ENCODE assay signal across 7 cellular contexts in the genomic region with DNA sequence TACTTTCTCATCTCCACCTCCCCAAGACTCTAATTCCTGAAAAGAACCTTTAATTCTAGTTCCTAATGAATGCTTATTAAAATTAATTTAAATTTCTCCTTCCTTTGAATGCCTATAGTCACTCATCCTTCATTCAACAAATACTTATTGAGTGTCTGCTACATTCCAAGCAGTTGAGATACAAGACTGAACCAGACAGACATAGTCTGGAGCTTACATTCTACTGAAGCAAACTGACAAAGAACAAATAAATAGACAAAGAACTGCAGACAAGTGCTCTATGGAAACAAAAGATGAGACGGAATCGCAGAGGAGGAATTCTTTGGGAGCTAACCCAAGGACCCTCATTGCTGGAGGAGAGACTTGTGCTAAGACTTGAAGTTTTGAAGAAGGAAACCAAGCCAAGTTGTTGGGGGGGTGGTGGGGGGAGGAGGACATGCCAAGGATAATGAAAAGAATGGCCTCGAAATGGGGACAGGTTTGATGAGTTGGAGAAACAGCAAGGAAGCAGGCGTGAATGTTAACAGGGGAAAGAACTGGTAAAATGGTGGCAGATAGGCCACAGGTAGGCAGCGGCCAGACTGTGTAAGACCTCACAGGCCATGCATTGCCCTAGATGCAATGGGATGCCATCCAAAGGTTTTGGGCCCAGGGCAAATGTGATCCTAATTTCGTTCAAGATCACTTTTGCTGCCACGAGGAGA. TPM values are rescaled to one million over a fixed set of nuclear protein-coding genes. Genes with fewer than 3 reads are reported as not detected.
DNase-seq lines count a peak whose midpoint lies in the region; ATAC-seq and TF ChIP-seq lines count a peak whose summit lies in the region.

No MANE protein-coding gene starts in this region.

- peak overlapping the region; percentile 96 for H2AFZ ChIP-seq in fibroblast of lung (ENCODE audit: low read length)
- H2AFZ ChIP-seq in parathyroid adenoma: peak overlapping the region; percentile 97

- H3K27me3 ChIP-seq in H7 (ENCODE audit: control insufficient read depth, insufficient read depth, low read length) (no peaks in the 10 kb centered on the region), fibroblast of lung (ENCODE audit: control insufficient read depth, insufficient read depth, low read length) (no peaks in the 10 kb centered on the region), parathyroid adenoma (ENCODE audit: control insufficient read depth, insufficient read depth, low read length) (no peaks in the 10 kb centered on the region)

- TF ChIP-seq CTCF in fibroblast of lung (conservative IDR thresholded peaks at IDR 0.05 in 1 of 2, IDR thresholded peaks at IDR 0.05 in 1 of 2; ENCODE audit: low read depth in 1 of 2, low read length in 2 of 2): no peak
- no peak for TF ChIP-seq CTCF in parathyroid adenoma (IDR thresholded peaks at IDR 0.05)

- peak; percentile 13 for DNase-seq in H7
- DNase-seq in fibroblast of lung (ENCODE audit: low read depth in 2 of 2): peak in 1 of 2 donors; percentile 70
- DNase-seq in DMS153 (lab: John Stamatoyannopoulos, UW): no peak
- DNase-seq in NCI-H2227 (lab: John Stamatoyannopoulos, UW; ENCODE audit: unreplicated experiment): no peak

- H3K9me3 ChIP-seq in fibroblast of lung (ENCODE audit: control insufficient read depth, insufficient read depth, low read depth, low read length) (no peaks in the 10 kb centered on the region), parathyroid adenoma (ENCODE audit: control insufficient read depth, low read length) (no peaks in the 10 kb centered on the region)

- H3K4me3 ChIP-seq in H7 (ENCODE audit: insufficient read depth, low read depth, low read length) (peak overlapping the region; percentile 95), fibroblast of lung (replicated peaks in 1 of 4; ENCODE audit: control extremely low read depth in 1 of 4, insufficient read depth in 1 of 4, low read depth in 3 of 4, low read length in 4 of 4) (peak overlapping the region; percentile 89 to 94 (median 90)), parathyroid adenoma (ENCODE audit: low read depth, low read length) (peak overlapping the region; percentile 78)

- H4K20me1 ChIP-seq in fibroblast of lung (ENCODE audit: control insufficient read depth, extremely low read depth, insufficient read depth, low read length): no peaks in the 10 kb centered on the region

- H3K27ac ChIP-seq in fibroblast of lung (ENCODE audit: insufficient read depth, low read length): peak overlapping the region; percentile 93
- no peak overlapping the region for H3K27ac ChIP-seq in parathyroid adenoma

- H3K79me2 ChIP-seq in fibroblast of lung (ENCODE audit: control insufficient read depth, insufficient read depth, low read length) (peaks cover 25% of the 10 kb centered on the region), parathyroid adenoma (peaks cover 11% of the 10 kb centered on the region)

- H3K9ac ChIP-seq in fibroblast of lung (ENCODE audit: insufficient read depth, low read length) (peak overlapping the region; percentile 84), parathyroid adenoma (no peak overlapping the region)

- peaks cover 3% of the 10 kb centered on the region for H3K4me1 ChIP-seq in fibroblast of lung (ENCODE audit: control insufficient read depth, extremely low read depth, insufficient read depth, low read length)
- peaks cover 10% of the 10 kb centered on the region for H3K4me1 ChIP-seq in parathyroid adenoma

- H3K36me3 ChIP-seq in H7 (replicated peaks; ENCODE audit: control insufficient read depth, insufficient read depth, low read length) (peaks cover 21% of the 10 kb centered on the region), fibroblast of lung (ENCODE audit: control insufficient read depth, insufficient read depth, low read length) (peaks cover 6% of the 10 kb centered on the region), parathyroid adenoma (ENCODE audit: control insufficient read depth, insufficient read depth, low read length) (no peaks in the 10 kb centered on the region)

- H3K4me2 ChIP-seq in fibroblast of lung (ENCODE audit: extremely low read depth, insufficient read depth, low read length) (peak overlapping the region; percentile 100), parathyroid adenoma (ENCODE audit: low read length) (peak overlapping the region; percentile 99)

- peak; percentile 29 for ATAC-seq in SK-N-SH treated with all-trans-retinoic acid at 6 μM for 48 hours
- ATAC-seq in HG02981 (IDR thresholded peaks at IDR 0.05; ENCODE audit: unreplicated experiment): no peak

TF ChIP-seq in SK-N-SH treated with all-trans-retinoic acid at 6 μM for 48 hours, 23 proteins besides CTCF, POLR2A, EP300 and RAD21:
- no peak for TF ChIP-seq ZC3H10 (CRISPR knock-in tag; IDR thresholded peaks at IDR 0.05)
- TF ChIP-seq RARB (CRISPR knock-in tag; IDR thresholded peaks at IDR 0.05): no peak
- no peak for TF ChIP-seq ZNF8 (CRISPR knock-in tag; IDR thresholded peaks at IDR 0.05)
- TF ChIP-seq ZNF565 (CRISPR knock-in tag; conservative IDR thresholded peaks at IDR 0.05; ENCODE audit: low read depth): no peak
- no peak for TF ChIP-seq ZFP3 (CRISPR knock-in tag; IDR thresholded peaks at IDR 0.05)
- TF ChIP-seq, protein P1, sequence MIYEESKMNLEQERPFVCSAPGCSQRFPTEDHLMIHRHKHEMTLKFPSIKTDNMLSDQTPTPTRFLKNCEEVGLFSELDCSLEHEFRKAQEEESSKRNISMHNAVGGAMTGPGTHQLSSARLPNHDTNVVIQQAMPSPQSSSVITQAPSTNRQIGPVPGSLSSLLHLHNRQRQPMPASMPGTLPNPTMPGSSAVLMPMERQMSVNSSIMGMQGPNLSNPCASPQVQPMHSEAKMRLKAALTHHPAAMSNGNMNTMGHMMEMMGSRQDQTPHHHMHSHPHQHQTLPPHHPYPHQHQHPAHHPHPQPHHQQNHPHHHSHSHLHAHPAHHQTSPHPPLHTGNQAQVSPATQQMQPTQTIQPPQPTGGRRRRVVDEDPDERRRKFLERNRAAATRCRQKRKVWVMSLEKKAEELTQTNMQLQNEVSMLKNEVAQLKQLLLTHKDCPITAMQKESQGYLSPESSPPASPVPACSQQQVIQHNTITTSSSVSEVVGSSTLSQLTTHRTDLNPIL (CRISPR knock-in tag; IDR thresholded peaks at IDR 0.05; ENCODE audit: low read depth): no peak
- TF ChIP-seq ISL1 (CRISPR knock-in tag; IDR thresholded peaks at IDR 0.05): no peak
- TF ChIP-seq, protein P2, sequence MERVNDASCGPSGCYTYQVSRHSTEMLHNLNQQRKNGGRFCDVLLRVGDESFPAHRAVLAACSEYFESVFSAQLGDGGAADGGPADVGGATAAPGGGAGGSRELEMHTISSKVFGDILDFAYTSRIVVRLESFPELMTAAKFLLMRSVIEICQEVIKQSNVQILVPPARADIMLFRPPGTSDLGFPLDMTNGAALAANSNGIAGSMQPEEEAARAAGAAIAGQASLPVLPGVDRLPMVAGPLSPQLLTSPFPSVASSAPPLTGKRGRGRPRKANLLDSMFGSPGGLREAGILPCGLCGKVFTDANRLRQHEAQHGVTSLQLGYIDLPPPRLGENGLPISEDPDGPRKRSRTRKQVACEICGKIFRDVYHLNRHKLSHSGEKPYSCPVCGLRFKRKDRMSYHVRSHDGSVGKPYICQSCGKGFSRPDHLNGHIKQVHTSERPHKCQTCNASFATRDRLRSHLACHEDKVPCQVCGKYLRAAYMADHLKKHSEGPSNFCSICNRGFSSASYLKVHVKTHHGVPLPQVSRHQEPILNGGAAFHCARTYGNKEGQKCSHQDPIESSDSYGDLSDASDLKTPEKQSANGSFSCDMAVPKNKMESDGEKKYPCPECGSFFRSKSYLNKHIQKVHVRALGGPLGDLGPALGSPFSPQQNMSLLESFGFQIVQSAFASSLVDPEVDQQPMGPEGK (CRISPR knock-in tag; IDR thresholded peaks at IDR 0.05; ENCODE audit: borderline replicate concordance): no peak
- TF ChIP-seq ZNF70 (CRISPR knock-in tag; IDR thresholded peaks at IDR 0.05): no peak
- no peak for TF ChIP-seq CSDC2 (CRISPR knock-in tag; IDR thresholded peaks at IDR 0.05)
- no peak for TF ChIP-seq ARNTL (CRISPR knock-in tag; IDR thresholded peaks at IDR 0.05; ENCODE audit: borderline replicate concordance, low read depth)
- TF ChIP-seq TCF4 (CRISPR knock-in tag; IDR thresholded peaks at IDR 0.05; ENCODE audit: borderline replicate concordance): no peak
TF ChIP-seq in SK-N-SH treated with all-trans-retinoic acid at 6 μM for 48 hours: peak in this region for 0.

RNA-seq across cellular contexts. Expression of a gene that starts 9.7 kb away (rescaled TPM):
- 41.2 and 41.4 TPM in 2 replicates for total RNA-seq in H7 (2014; rRNA removed; shearing (Covaris generic))
- 18.8 and 19.3 TPM in 2 replicates for total RNA-seq in fibroblast of lung
- polyA plus RNA-seq in fibroblast of lung: 15.3 and 19.4 TPM in 2 replicates
- polyA plus RNA-seq in fibroblast of lung (2012): 11.9 and 12.6 TPM in 2 replicates
- 1.3 and 4.1 TPM in 2 replicates for polyA minus RNA-seq in fibroblast of lung (ENCODE audit: low replicate concordance)

RNA-seq across cellular contexts. Expression of a gene that starts 25.8 kb away (rescaled TPM):
- total RNA-seq in H7 (2014; rRNA removed; shearing (Covaris generic)): 602 and 610 TPM in 2 replicates
- total RNA-seq in fibroblast of lung: 381 and 1,015 TPM in 2 replicates
- polyA plus RNA-seq in fibroblast of lung: 779 and 983 TPM in 2 replicates
- 618 and 749 TPM in 2 replicates for polyA plus RNA-seq in fibroblast of lung (2012)
- 27.7 and 36.5 TPM in 2 replicates for polyA minus RNA-seq in fibroblast of lung (ENCODE audit: low replicate concordance)
